Comparison of ENCODE assay signal across 18 cellular contexts in genomic region chr6:50087231-50087954, GRCh38. TPM values are rescaled to one million over a fixed set of nuclear protein-coding genes. Genes with fewer than 3 reads are reported as not detected.
DNase-seq lines count a peak whose midpoint lies in the region; ATAC-seq and TF ChIP-seq lines count a peak whose summit lies in the region.
"Had no signal": no experiment of that assay in that cellular context is flagged by ENCODE, and none has a peak within 500 bp of the region (broad histone marks: within the 10 kb centered on the region; RNA-seq: fewer than 3 reads in every experiment).

No MANE protein-coding gene starts in this region.

- H3K79me2 ChIP-seq in neural progenitor cell (ENCODE audit: low read depth): no peaks in the 10 kb centered on the region

- no peak overlapping the region for H3K9ac ChIP-seq in neural progenitor cell

- H3K4me1 ChIP-seq in neural progenitor cell: no peaks in the 10 kb centered on the region
- H3K4me1 ChIP-seq: testis had no signal

- no peaks in the 10 kb centered on the region for H3K9me3 ChIP-seq in neural progenitor cell (ENCODE audit: low read depth)
- H3K9me3 ChIP-seq: Caco-2, testis had no signal

- no peaks in the 10 kb centered on the region for H3K36me3 Mint-ChIP-seq in neural progenitor cell
- H3K36me3 Mint-ChIP-seq in activated CD8-positive, alpha-beta T cell treated with anti-CD3 and anti-CD28 coated beads for 36 hours (ENCODE audit: low read depth): no peaks in the 10 kb centered on the region

- H3K4me1 Mint-ChIP-seq in neural progenitor cell: no peaks in the 10 kb centered on the region
- H3K4me1 Mint-ChIP-seq in activated CD8-positive, alpha-beta T cell treated with anti-CD3 and anti-CD28 coated beads for 36 hours (ENCODE audit: low read depth): no peaks in the 10 kb centered on the region
- H3K4me1 Mint-ChIP-seq: nephron had no signal

- H3F3A ChIP-seq in neural progenitor cell (ENCODE audit: low read depth): no peaks in the 10 kb centered on the region

- intact Hi-C loops in activated CD8-positive, alpha-beta T cell treated with anti-CD3 and anti-CD28 coated beads for 36 hours (cut with micrococcal nuclease): no loop called here

- H3K27me3 Mint-ChIP-seq in neural progenitor cell (ENCODE audit: insufficient read depth, low read depth): no peaks in the 10 kb centered on the region
- no peaks in the 10 kb centered on the region for H3K27me3 Mint-ChIP-seq in activated CD8-positive, alpha-beta T cell treated with anti-CD3 and anti-CD28 coated beads for 36 hours

- H3K27ac Mint-ChIP-seq in neural progenitor cell: no peak overlapping the region
- H3K27ac Mint-ChIP-seq in activated CD8-positive, alpha-beta T cell treated with anti-CD3 and anti-CD28 coated beads for 36 hours: no peak overlapping the region
- H3K27ac Mint-ChIP-seq: nephron had no signal

- H3K27ac ChIP-seq in neural progenitor cell: no peak overlapping the region
- H3K27ac ChIP-seq: cardiac muscle cell, epithelial cell of prostate, skin epidermis, testis had no signal

- no peaks in the 10 kb centered on the region for H3K9me3 Mint-ChIP-seq in neural progenitor cell
- H3K9me3 Mint-ChIP-seq in activated CD8-positive, alpha-beta T cell treated with anti-CD3 and anti-CD28 coated beads for 36 hours: peaks cover 2% of the 10 kb centered on the region
- H3K9me3 Mint-ChIP-seq: nephron had no signal

- no peak overlapping the region for H3K4me3 Mint-ChIP-seq in neural progenitor cell
- H3K4me3 Mint-ChIP-seq in activated CD8-positive, alpha-beta T cell treated with anti-CD3 and anti-CD28 coated beads for 36 hours: no peak overlapping the region
- H3K4me3 Mint-ChIP-seq: nephron had no signal

- H3K4me3 ChIP-seq in epithelial cell of proximal tubule (ENCODE audit: low read depth, low read length) (no peak overlapping the region), neural progenitor cell (no peak overlapping the region)
- H3K4me3 ChIP-seq: cardiac muscle cell, skin epidermis, testis had no signal

- POLR2A ChIA-PET in activated CD8-positive, alpha-beta T cell treated with anti-CD3 and anti-CD28 coated beads for 36 hours (lab: Charles Lee): no interaction called here

- peak; percentile 37 for TF ChIP-seq CTCF in epithelial cell of proximal tubule (conservative IDR thresholded peaks at IDR 0.05; ENCODE audit: low read depth, low read length)
- TF ChIP-seq CTCF in neural progenitor cell (IDR thresholded peaks at IDR 0.05): peak; percentile 35
- no peak for TF ChIP-seq CTCF in activated CD8-positive, alpha-beta T cell treated with anti-CD3 and anti-CD28 coated beads for 36 hours (IDR thresholded peaks at IDR 0.05)

- no peaks in the 10 kb centered on the region for H4K20me1 ChIP-seq in neural progenitor cell (ENCODE audit: low read depth)

- ATAC-seq in activated CD8-positive, alpha-beta T cell treated with anti-CD3 and anti-CD28 coated beads for 36 hours: no peak

- H3K36me3 ChIP-seq in neural progenitor cell: no peaks in the 10 kb centered on the region
- H3K36me3 ChIP-seq: cardiac muscle cell had no signal

- H3K27me3 ChIP-seq in neural progenitor cell: no peaks in the 10 kb centered on the region
- H3K27me3 ChIP-seq: cardiac muscle cell, testis had no signal

- CTCF ChIA-PET in activated CD8-positive, alpha-beta T cell treated with anti-CD3 and anti-CD28 coated beads for 36 hours (lab: Charles Lee): no interaction called here

- H2AFZ ChIP-seq in neural progenitor cell (replicated peaks): no peak overlapping the region

- peak; percentile 93 for DNase-seq in EL
- DNase-seq in RPMI7951 (ENCODE audit: low read depth): peak; percentile 13
- DNase-seq in epithelial cell of proximal tubule (ENCODE audit: low read depth): no peak
- DNase-seq in neural progenitor cell (ENCODE audit: low spot score): peak; percentile 15
- DNase-seq in activated CD4-positive, alpha-beta T cell treated with anti-CD3 and anti-CD28 coated beads for 1 hour: no peak
- no peak for DNase-seq in activated CD8-positive, alpha-beta T cell treated with anti-CD3 and anti-CD28 coated beads for 36 hours
- DNase-seq in NCI-H1930 (lab: John Stamatoyannopoulos, UW): no peak
- no peak for DNase-seq in GM19240 (ENCODE audit: insufficient read length, low spot score)
- DNase-seq: activated CD4-positive, alpha-beta T cell treated with anti-CD3 and anti-CD28 coated beads, Interleukin-2, amount 50 U/mL, for 1 hour; Caco-2; NCI-H1048; T-helper 2 cell; testis had no signal

- H3K4me2 ChIP-seq in neural progenitor cell: no peak overlapping the region

RNA-seq across cellular contexts. Expression of gene DEFB112, which starts 37.7 kb away (rescaled TPM):
- not detected in 2 replicates for total RNA-seq in RPMI7951 (2014; rRNA removed; shearing (Covaris generic))
- total RNA-seq in epithelial cell of proximal tubule: not detected in 2 replicates
- not detected in 2 replicates for total RNA-seq in neural progenitor cell (ENCODE audit: low replicate concordance)
- total RNA-seq in activated CD8-positive, alpha-beta T cell treated with anti-CD3 and anti-CD28 coated beads for 36 hours: not detected
- total RNA-seq: Caco-2, cardiac muscle cell, HT-29, testis had no signal

Comparison
In these comparisons a context has a peak if more than half of its experiments do, and no peak if none do; other contexts are left out.
1. DNase-seq: peak in EL (single experiment), RPMI7951 (single experiment) and neural progenitor cell (single experiment); none in epithelial cell of proximal tubule (single experiment), activated CD4-positive, alpha-beta T cell treated with anti-CD3 and anti-CD28 coated beads for 1 hour (single experiment), activated CD8-positive, alpha-beta T cell treated with anti-CD3 and anti-CD28 coated beads for 36 hours (single experiment), NCI-H1930 (0 of 2) and GM19240 (single experiment).